In genomic region chr16:89408315-89408714, GRCh38 we compare ENCODE assay signal across 10 cellular contexts.
DNase-seq lines count a peak whose midpoint lies in the region; ATAC-seq and TF ChIP-seq lines count a peak whose summit lies in the region.
"Had no signal": no experiment of that assay in that cellular context is flagged by ENCODE, and none has a peak within 500 bp of the region (broad histone marks: within the 10 kb centered on the region; RNA-seq: fewer than 3 reads in every experiment).

No MANE protein-coding gene starts in this region.

- H3K27ac ChIP-seq in CD8-positive, alpha-beta T cell (ENCODE audit: low read depth, low read length): peak overlapping the region; percentile 71
- peak overlapping the region; percentile 60 to 78 (median 66) for H3K27ac ChIP-seq in esophagus squamous epithelium
- H3K27ac ChIP-seq in neutrophil: peak overlapping the region; percentile 85

- H3K36me3 Mint-ChIP-seq in CD8-positive, alpha-beta T cell: peaks cover 7% of the 10 kb centered on the region
- H3K36me3 Mint-ChIP-seq in WTC11: no peaks in the 10 kb centered on the region

- WGBS in esophagus squamous epithelium, 2 donors: 43 to 55% methylated on average over 5 to 11 of the region's 12 CpGs

- CTCF ChIA-PET in CD8-positive, alpha-beta T cell (lab: Charles Lee): interaction anchor here (0.7 to 1.5 kb wide), 5 partner anchors 12 to 93 kb away, joined by 3 to 5 read pairs (median 4); no protein-coding TSS in a partner anchor
- CTCF ChIA-PET in WTC11 (lab: Charles Lee): interaction anchor here (1.0 kb wide), 1 partner anchor 149 kb away, joined by 4 read pairs; no protein-coding TSS in a partner anchor

- peak overlapping the region; percentile 90 for H3K27ac Mint-ChIP-seq in CD8-positive, alpha-beta T cell
- H3K27ac Mint-ChIP-seq in WTC11: peak overlapping the region; percentile 97

- no peaks in the 10 kb centered on the region for H3K27me3 ChIP-seq in CD8-positive, alpha-beta T cell (ENCODE audit: insufficient read depth, low read length)
- H3K27me3 ChIP-seq in esophagus squamous epithelium (no peaks in the 10 kb centered on the region), neutrophil (no peaks in the 10 kb centered on the region)
- H3K27me3 ChIP-seq: thyroid gland had no signal

- POLR2A ChIA-PET in CD8-positive, alpha-beta T cell (lab: Charles Lee): interaction anchor here (1.2 to 1.9 kb wide), 4 partner anchors 12 to 93 kb away, joined by 4 to 6 read pairs (median 4); no protein-coding TSS in a partner anchor
- POLR2A ChIA-PET in WTC11 (lab: Charles Lee): interaction anchor here (0.7 kb wide), 1 partner anchor 95 kb away, joined by 3 read pairs; no protein-coding TSS in a partner anchor

- H3K4me1 ChIP-seq in CD8-positive, alpha-beta T cell (ENCODE audit: insufficient read depth, low read length): peaks cover 99% of the 10 kb centered on the region
- H3K4me1 ChIP-seq in esophagus squamous epithelium: peaks cover 49 to 100% (median 77%) of the 10 kb centered on the region in 3 donors
- peaks cover 74% of the 10 kb centered on the region in 2 experiments for H3K4me1 ChIP-seq in neutrophil (ENCODE audit: control insufficient read depth in 1 of 2, insufficient read depth in 1 of 2, low read depth in 1 of 2, low read length in 1 of 2)

- ATAC-seq in CD8-positive, alpha-beta T cell: no peak
- ATAC-seq in WTC11 (no peak), esophagus mucosa (no peak), HG03175 (IDR thresholded peaks at IDR 0.05; ENCODE audit: unreplicated experiment) (no peak)

- H3K4me3 ChIP-seq in CD8-positive, alpha-beta T cell (ENCODE audit: low read depth, low read length): no peak overlapping the region
- H3K4me3 ChIP-seq in esophagus squamous epithelium: no peak overlapping the region
- H3K4me3 ChIP-seq in neutrophil (ENCODE audit: low read depth in 1 of 2, low read length in 1 of 2): no peak overlapping the region
- H3K4me3 ChIP-seq: thyroid gland had no signal

- peak overlapping the region; percentile 63 for H3K4me3 Mint-ChIP-seq in CD8-positive, alpha-beta T cell
- no peak overlapping the region for H3K4me3 Mint-ChIP-seq in WTC11

- H3K9me3 Mint-ChIP-seq in CD8-positive, alpha-beta T cell: no peaks in the 10 kb centered on the region
- H3K9me3 Mint-ChIP-seq in WTC11: no peaks in the 10 kb centered on the region

- DNase-seq in CD8-positive, alpha-beta T cell: no peak
- DNase-seq in WTC11 (ENCODE audit: low spot score) (no peak), esophagus squamous epithelium (lab: John Stamatoyannopoulos, UW) (no peak), NCI-H774 (lab: John Stamatoyannopoulos, UW) (no peak), NCI-H2029 treated with DMSO at 0.1 percent for 48 hours (lab: John Stamatoyannopoulos, UW) (no peak)
- DNase-seq: NCI-H345 had no signal

- H3K4me1 Mint-ChIP-seq in CD8-positive, alpha-beta T cell (ENCODE audit: low read depth): peaks cover 90% of the 10 kb centered on the region
- H3K4me1 Mint-ChIP-seq in WTC11: peaks cover 89% of the 10 kb centered on the region

- intact Hi-C loops in CD8-positive, alpha-beta T cell (cut with DNase I, micrococcal nuclease): loop anchor here in 1 of 2 experiments (2.0 to 5.0 kb wide), 4 partner anchors 34 to 99 kb away; partner anchors contain the start of gene SPG7
- intact Hi-C loops in esophagus squamous epithelium (cut with DNase I): no loop called here

- H3K9me3 ChIP-seq in CD8-positive, alpha-beta T cell (ENCODE audit: low read length): no peaks in the 10 kb centered on the region
- H3K9me3 ChIP-seq in esophagus squamous epithelium (no peaks in the 10 kb centered on the region), neutrophil (no peaks in the 10 kb centered on the region)
- H3K9me3 ChIP-seq: thyroid gland had no signal

- H3K27me3 Mint-ChIP-seq in CD8-positive, alpha-beta T cell (ENCODE audit: low read depth): no peaks in the 10 kb centered on the region
- H3K27me3 Mint-ChIP-seq in WTC11 (ENCODE audit: low read depth): no peaks in the 10 kb centered on the region

- no peaks in the 10 kb centered on the region for H3K36me3 ChIP-seq in CD8-positive, alpha-beta T cell (ENCODE audit: insufficient read depth, low read length)
- H3K36me3 ChIP-seq in esophagus squamous epithelium: no peaks in the 10 kb centered on the region
- H3K36me3 ChIP-seq in neutrophil: no peaks in the 10 kb centered on the region
- H3K36me3 ChIP-seq: thyroid gland had no signal

- no peak for TF ChIP-seq POLR2A in esophagus squamous epithelium (IDR thresholded peaks at IDR 0.05)

- no peak for TF ChIP-seq CTCF in CD8-positive, alpha-beta T cell (IDR thresholded peaks at IDR 0.05)
- no peak for TF ChIP-seq CTCF in WTC11 (IDR thresholded peaks at IDR 0.05)
- no peak for TF ChIP-seq CTCF in esophagus squamous epithelium (IDR thresholded peaks at IDR 0.05)
- no peak for TF ChIP-seq CTCF in neutrophil (IDR thresholded peaks at IDR 0.05)

TF ChIP-seq in WTC11, 78 proteins besides CTCF, POLR2A, EP300 and RAD21 (continues in another document):
- TF ChIP-seq CBFB (CRISPR knock-in tag; IDR thresholded peaks at IDR 0.05; ENCODE audit: low read depth): no peak
- no peak for TF ChIP-seq FOXJ3 (CRISPR knock-in tag; IDR thresholded peaks at IDR 0.05; ENCODE audit: borderline replicate concordance)
- no peak for TF ChIP-seq ZNF281 (CRISPR knock-in tag; IDR thresholded peaks at IDR 0.05)
- no peak for TF ChIP-seq ETV6 (CRISPR knock-in tag; IDR thresholded peaks at IDR 0.05)
- TF ChIP-seq IRF1 (CRISPR knock-in tag; IDR thresholded peaks at IDR 0.05): no peak
- TF ChIP-seq MLX (CRISPR knock-in tag; IDR thresholded peaks at IDR 0.05): no peak
- no peak for TF ChIP-seq FOXP4 (CRISPR knock-in tag; IDR thresholded peaks at IDR 0.05)
- no peak for TF ChIP-seq MAX (CRISPR knock-in tag; IDR thresholded peaks at IDR 0.05)
